Comparison of ENCODE assay signal across 13 cellular contexts in genomic region chr18:74226666-74227065, GRCh38.
DNase-seq lines count a peak whose midpoint lies in the region; ATAC-seq and TF ChIP-seq lines count a peak whose summit lies in the region.
"Had no signal": no experiment of that assay in that cellular context is flagged by ENCODE, and none has a peak within 500 bp of the region (broad histone marks: within the 10 kb centered on the region; RNA-seq: fewer than 3 reads in every experiment).

No MANE protein-coding gene starts in this region.

- DNase-seq in Calu3, result no peak
- peak; percentile 52 for DNase-seq in islet precursor cell
- peak; percentile 68 for DNase-seq in mesendoderm
- DNase-seq in stomach, result no peak
- no peak for DNase-seq in activated naive CD4-positive, alpha-beta T cell (lab: John Stamatoyannopoulos, UW)
- no peak for DNase-seq in caudate nucleus (lab: John Stamatoyannopoulos, UW)
- DNase-seq: 8988T; AML-193; CD4-positive, CD25-positive, alpha-beta regulatory T cell; DMS 273 treated with DMSO at 0.1 percent for 48 hours; GM23248 had no signal

- H3K4me3 ChIP-seq in mesendoderm (ENCODE audit: low read length) (no peak overlapping the region), stomach (no peak overlapping the region)
- H3K4me3 ChIP-seq: BLaER1, GM23248 had no signal

- no peak for ATAC-seq in HG03159 (IDR thresholded peaks at IDR 0.05; ENCODE audit: unreplicated experiment)

- H3K27me3 ChIP-seq in mesendoderm (ENCODE audit: insufficient read depth, low read length, poor library complexity) (no peaks in the 10 kb centered on the region), stomach (no peaks in the 10 kb centered on the region)
- H3K27me3 ChIP-seq: BLaER1 had no signal

- H3K9me3 Mint-ChIP-seq in Calu3 (ENCODE audit: low read depth, unreplicated experiment), result no peaks in the 10 kb centered on the region

- H3K23ac ChIP-seq in mesendoderm (ENCODE audit: low read length), result no peak overlapping the region

- CTCF ChIA-PET in Calu3 (lab: Charles Lee), result interaction anchor here (0.6 kb wide), 1 partner anchor 325 kb away, joined by 3 read pairs; no protein-coding TSS in a partner anchor

- H2BK120ac ChIP-seq in mesendoderm (ENCODE audit: low read depth, low read length), result no peak overlapping the region

- no peak overlapping the region for H3K9ac ChIP-seq in mesendoderm (ENCODE audit: low read length)
- H3K9ac ChIP-seq: BLaER1, GM23248 had no signal

- no TSS peak for BruUV-seq in Calu3 (replicated peaks; lab: Mats Ljungman, UMichigan)

- intact Hi-C loops in Calu3 (cut with micrococcal nuclease; ENCODE audit: unreplicated experiment) (no loop called here), stomach (cut with DNase I; ENCODE audit: low total_unique reads) (no loop called here)

- H2AK5ac ChIP-seq in mesendoderm (ENCODE audit: low read length), result no peak overlapping the region

- H3K36me3 ChIP-seq in mesendoderm (ENCODE audit: control insufficient read depth, insufficient read depth, low read length), result no peaks in the 10 kb centered on the region
- no peaks in the 10 kb centered on the region for H3K36me3 ChIP-seq in stomach
- H3K36me3 ChIP-seq: BLaER1 had no signal

- TF ChIP-seq POLR2A in stomach (IDR thresholded peaks at IDR 0.05), result no peak

- TF ChIP-seq EP300 in stomach (IDR thresholded peaks at IDR 0.05), result no peak

- H3K4me3 Mint-ChIP-seq in Calu3 (ENCODE audit: low read depth, unreplicated experiment), result no peak overlapping the region
- H3K4me3 Mint-ChIP-seq: CD4-positive, CD25-positive, alpha-beta regulatory T cell had no signal

- peak overlapping the region; percentile 70 for H3K27ac Mint-ChIP-seq in Calu3 (ENCODE audit: unreplicated experiment)

- no peak overlapping the region for H3K4me2 ChIP-seq in mesendoderm (ENCODE audit: low read length)
- H3K4me2 ChIP-seq: BLaER1 had no signal

- no peak overlapping the region for H2BK5ac ChIP-seq in mesendoderm (ENCODE audit: low read length)

- H3K4me1 Mint-ChIP-seq in Calu3 (ENCODE audit: low read depth, unreplicated experiment), result peaks cover 73% of the 10 kb centered on the region
- H3K4me1 Mint-ChIP-seq: CD4-positive, CD25-positive, alpha-beta regulatory T cell had no signal

- no peak overlapping the region for H3K4ac ChIP-seq in mesendoderm (ENCODE audit: low read depth, low read length)

- H3K36me3 Mint-ChIP-seq in Calu3 (ENCODE audit: insufficient read depth, unreplicated experiment), result peaks cover 4% of the 10 kb centered on the region
- H3K36me3 Mint-ChIP-seq: CD4-positive, CD25-positive, alpha-beta regulatory T cell had no signal

- TF ChIP-seq CTCF in Calu3 (IDR thresholded peaks at IDR 0.05; ENCODE audit: unreplicated experiment) (no peak), stomach (IDR thresholded peaks at IDR 0.05) (no peak)

- H2BK15ac ChIP-seq in mesendoderm (replicated peaks; ENCODE audit: low read depth), result no peak overlapping the region

- no peaks in the 10 kb centered on the region for H3K4me1 ChIP-seq in mesendoderm (ENCODE audit: control insufficient read depth, low read depth, low read length)
- peaks cover 10 to 36% (median 33%) of the 10 kb centered on the region in 4 donors for H3K4me1 ChIP-seq in stomach
- H3K4me1 ChIP-seq: BLaER1 had no signal

- no peak overlapping the region for H4K5ac ChIP-seq in mesendoderm (ENCODE audit: low read length)

- H3K79me2 ChIP-seq in mesendoderm (ENCODE audit: control insufficient read depth, insufficient read depth, low read length), result no peaks in the 10 kb centered on the region

- no peaks in the 10 kb centered on the region for H3K27me3 Mint-ChIP-seq in Calu3 (ENCODE audit: unreplicated experiment)
- H3K27me3 Mint-ChIP-seq: CD4-positive, CD25-positive, alpha-beta regulatory T cell had no signal

- no peak overlapping the region for H4K8ac ChIP-seq in mesendoderm (ENCODE audit: low read depth, low read length)

- H3K56ac ChIP-seq in mesendoderm (ENCODE audit: low read length), result no peak overlapping the region

- no CpG with 5 or more reads among the region's 10 CpGs for WGBS in mesendoderm (ENCODE audit: extremely low coverage, insufficient coverage, low lambda C conversion rate)
- 79 to 90% (median 88%) methylated on average over 8 to 10 of the region's 10 CpGs for WGBS in stomach, 5 donors

- H3K27ac ChIP-seq in mesendoderm (ENCODE audit: low read depth, low read length), result no peak overlapping the region
- H3K27ac ChIP-seq in stomach, result peak overlapping the region; percentile 30 to 93 (median 74)
- H3K27ac ChIP-seq in caudate nucleus (ENCODE audit: low read depth, low read length), result no peak overlapping the region
- H3K27ac ChIP-seq: BLaER1, GM23248 had no signal

- no peaks in the 10 kb centered on the region for H3K79me1 ChIP-seq in mesendoderm (ENCODE audit: low read length)

- no peak overlapping the region for H3K18ac ChIP-seq in mesendoderm (ENCODE audit: low read length)

- H3K9me3 ChIP-seq in stomach, result no peaks in the 10 kb centered on the region
- H3K9me3 ChIP-seq: BLaER1 had no signal

Comparison
In these comparisons a context has a peak if more than half of its experiments do, and no peak if none do; other contexts are left out.
1. DNase-seq: peak in islet precursor cell (single experiment) and mesendoderm (single experiment); none in Calu3 (single experiment), stomach (single experiment), activated naive CD4-positive, alpha-beta T cell (0 of 4) and caudate nucleus (0 of 61).
2. H3K27ac ChIP-seq: peak in stomach (5 of 5); none in mesendoderm (single experiment) and caudate nucleus (single experiment).